ENCODE assay signal across 1 cellular context in the genomic region with DNA sequence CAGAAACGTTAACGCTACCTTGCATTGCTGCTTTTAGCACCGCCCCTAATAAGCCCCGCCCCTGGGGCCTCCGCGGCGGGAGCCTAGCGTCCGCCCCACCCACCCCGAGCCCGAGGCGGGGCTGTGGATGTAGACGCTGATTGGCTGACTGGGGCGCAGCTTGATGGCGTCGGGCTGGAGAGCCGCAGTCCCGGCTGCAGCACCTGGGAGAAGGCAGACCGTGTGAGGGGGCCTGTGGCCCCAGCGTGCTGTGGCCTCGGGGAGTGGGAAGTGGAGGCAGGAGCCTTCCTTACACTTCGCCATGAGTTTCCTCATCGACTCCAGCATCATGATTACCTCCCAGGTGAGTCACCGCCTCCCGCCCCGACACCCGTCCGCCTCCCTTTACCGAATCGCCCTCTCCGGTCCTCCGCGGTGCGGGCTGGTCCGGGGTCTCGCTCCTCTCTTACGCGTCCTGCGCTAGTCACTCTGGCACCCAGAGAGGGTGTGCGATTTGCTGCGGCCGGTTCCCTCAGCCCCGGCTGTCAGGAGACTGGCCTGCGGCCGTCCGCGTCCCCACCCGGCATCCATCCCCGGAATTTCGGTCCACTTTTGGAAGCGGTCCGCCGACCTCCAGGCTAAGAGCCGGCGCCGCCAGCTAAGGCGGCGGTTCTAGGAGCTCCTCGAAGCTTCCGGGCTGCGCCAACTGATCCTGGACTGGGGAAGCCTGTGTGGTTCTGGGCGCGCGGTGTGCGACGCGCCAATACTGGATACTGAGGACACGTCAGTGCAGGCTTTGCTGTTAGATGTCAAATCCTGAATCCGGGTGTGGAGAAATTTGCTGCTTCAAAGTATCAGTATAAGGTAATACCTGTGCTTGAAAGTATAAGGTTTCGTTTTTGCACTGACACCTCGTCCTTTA.
TF ChIP-seq lines count a peak whose summit lies in the region.

Gene GPR89A, plus strand, starts transcription at position 156 of the 901 bp plus-strand sequence. Its CDS starts 146 bp downstream, at position 302.

TF ChIP-seq in H1, 55 proteins besides CTCF, POLR2A, EP300 and RAD21 (continued from another document):
- TF ChIP-seq ASH2L (IDR thresholded peaks at IDR 0.05; ENCODE audit: low read length), result peak; percentile 34
- TF ChIP-seq TAF1 (IDR thresholded peaks at IDR 0.05; ENCODE audit: low read depth, low read length), result peak; percentile 89
- peak; percentile 88 for TF ChIP-seq PHF8 (conservative IDR thresholded peaks at IDR 0.05; ENCODE audit: low read depth, low read length)
- TF ChIP-seq KDM4A (IDR thresholded peaks at IDR 0.05; ENCODE audit: low read depth, low read length, severe bottlenecking), result peak; percentile 51
- peak; percentile 26; the same call in 1 of the 2 replicates for TF ChIP-seq KDM5A (IDR thresholded peaks at IDR 0.05; ENCODE audit: low read length)
- peak; percentile 94 for TF ChIP-seq POLR2AphosphoS5 (IDR thresholded peaks at IDR 0.05; ENCODE audit: low read depth, low read length)
- TF ChIP-seq YY1 (IDR thresholded peaks at IDR 0.05; ENCODE audit: low read depth, low read length), result 0 out of 2 replicates have a peak, but pooled peaks have one; percentile 13
- TF ChIP-seq SIN3A (conservative IDR thresholded peaks at IDR 0.05 in 1 of 2, IDR thresholded peaks at IDR 0.05 in 1 of 2; ENCODE audit: low read depth in 1 of 2, low read length in 2 of 2), result 0 out of 4 replicates have a peak, but pooled peaks of 1 of the 2 experiments have one; percentile 47
